ENCODE assay signal across 29 cellular contexts in the genomic region with DNA sequence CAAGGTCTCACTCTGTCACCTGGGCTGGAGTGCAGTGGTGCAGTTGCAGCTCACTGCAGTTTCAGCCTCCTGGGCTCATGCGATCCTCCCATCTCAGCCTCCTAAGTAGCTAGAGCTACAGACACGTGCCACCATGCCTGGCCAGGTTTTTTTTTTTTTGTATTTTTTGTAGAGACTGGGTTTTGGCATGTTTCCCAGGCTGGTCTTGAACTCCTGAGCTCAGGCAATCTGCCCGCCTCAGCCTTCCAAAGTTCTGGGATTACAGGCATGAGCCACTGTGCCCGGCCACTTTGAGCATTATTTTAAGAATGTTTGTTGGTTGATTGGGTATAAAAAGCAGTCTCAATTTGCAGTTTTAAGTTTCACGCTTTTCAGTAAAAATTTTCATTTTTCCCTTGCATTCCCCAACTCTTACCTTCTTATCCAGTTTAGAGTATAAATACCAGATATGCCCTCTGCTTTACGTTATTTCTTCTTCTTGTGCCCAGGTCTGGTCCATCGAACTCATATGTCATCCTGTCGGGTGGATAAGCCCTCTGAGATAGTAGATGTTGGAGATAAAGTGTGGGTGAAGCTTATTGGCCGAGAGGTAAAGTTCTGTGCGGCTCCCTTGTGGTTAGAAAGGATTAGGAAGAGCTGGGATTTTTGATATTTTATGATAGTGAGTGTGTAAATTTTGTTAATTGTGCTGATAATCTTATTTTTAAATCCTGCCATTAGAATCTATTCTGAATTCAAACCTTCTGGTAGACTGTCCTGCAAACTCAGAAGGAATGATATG. TPM values are rescaled to one million over a fixed set of nuclear protein-coding genes. Genes with fewer than 3 reads are reported as not detected.
"Had no signal": no experiment of that assay in that cellular context is flagged by ENCODE, and none has a peak within 500 bp of the region (broad histone marks: within the 10 kb centered on the region; RNA-seq: fewer than 3 reads in every experiment).

No MANE protein-coding gene starts in this region.

- H3K36me3 ChIP-seq: brain microvascular endothelial cell had no signal

- DNase-seq: activated CD4-positive, alpha-beta T cell treated with anti-CD3 and anti-CD28 coated beads for 36 hours; activated CD4-positive, alpha-beta T cell treated with anti-CD3 and anti-CD28 coated beads, Interleukin-2, amount 10 ng/mL, durations not matched to agents 7 days and 5 days; activated CD4-positive, alpha-beta T cell treated with anti-CD3 and anti-CD28 coated beads, Interleukin-2, amount 50 U/mL, for 48 hours; activated CD8-positive, alpha-beta T cell treated with anti-CD3 and anti-CD28 coated beads, Interleukin-2, amount 10 ng/mL, durations not matched to agents 7 days and 5 days; activated gamma-delta T cell; activated naive CD4-positive, alpha-beta T cell treated with Interleukin-2 at 50 U/mL for 16 hours; activated naive CD8-positive, alpha-beta T cell treated with anti-CD3 and anti-CD28 coated beads, Interleukin-2, amount 10 ng/mL, durations not matched to agents 7 days and 5 days; activated T-cell treated with anti-CD3 and anti-CD28 coated beads, Interleukin-2, amount 50 U/mL, for 24 hours; anterior cingulate cortex; brain microvascular endothelial cell; central memory CD4-positive, alpha-beta T cell; NCI-H1105 treated with DMSO at 0.1 percent for 48 hours; NCI-H1436; NCI-H1694; NCI-H1930; NCI-H2081 treated with DMSO at 0.1 percent for 48 hours; NCI-H2227 treated with DMSO at 0.1 percent for 48 hours; NCI-H524 treated with DMSO at 0.1 percent for 48 hours; NCI-H748 treated with DMSO at 0.1 percent for 48 hours; NK-92 treated with Interleukin-12 subunit alpha and Interleukin-12 subunit beta, amount 100 ng/mL, for 24 hours; PC-3; Peyer's patch; RPMI8226; SHP77 treated with DMSO at 0.1 percent for 48 hours; SK-N-SH had no signal

- H3K27ac ChIP-seq: brain microvascular endothelial cell, Peyer's patch, SJSA1 had no signal

- H3K9me3 ChIP-seq: Peyer's patch, SJSA1, SK-N-SH had no signal

- H3K27me3 ChIP-seq: brain microvascular endothelial cell, Peyer's patch, SJSA1 had no signal

- H3K4me1 ChIP-seq: Peyer's patch, SJSA1 had no signal

- H3K4me3 ChIP-seq: Peyer's patch, SJSA1 had no signal

- ATAC-seq: activated CD4-positive, alpha-beta T cell treated with anti-CD3 and anti-CD28 coated beads for 36 hours; activated CD4-positive, CD25-positive, alpha-beta regulatory T cell treated with anti-CD3 and anti-CD28 coated beads, Interleukin-2, amount 50 U/mL, for 24 hours; activated CD8-positive, alpha-beta T cell treated with anti-CD3 and anti-CD28 coated beads, Interleukin-2, amount 10 ng/mL, durations not matched to agents 7 days and 5 days; PC-3 had no signal

RNA-seq across cellular contexts. Expression of a gene that starts 36.0 kb away (rescaled TPM):
- total RNA-seq: activated CD4-positive, alpha-beta T cell treated with anti-CD3 and anti-CD28 coated beads for 36 hours; activated CD4-positive, alpha-beta T cell treated with anti-CD3 and anti-CD28 coated beads, Interleukin-2, amount 10 ng/mL, durations not matched to agents 7 days and 5 days; activated CD8-positive, alpha-beta T cell treated with anti-CD3 and anti-CD28 coated beads, Interleukin-2, amount 10 ng/mL, durations not matched to agents 7 days and 5 days; activated T-helper 2 cell treated with anti-CD3 and anti-CD28 coated beads, Interferon-gamma antibody, Interleukin-2, Interleukin-4, amounts not matched to agents 10 μg/mL and 5 μg/mL and 100 μg/mL, durations not matched to agents 14 hours and 24 hours and 36 hours; NCI-H460 had no signal
